Comparison of ENCODE assay signal across 1 cellular context in the genomic region with DNA sequence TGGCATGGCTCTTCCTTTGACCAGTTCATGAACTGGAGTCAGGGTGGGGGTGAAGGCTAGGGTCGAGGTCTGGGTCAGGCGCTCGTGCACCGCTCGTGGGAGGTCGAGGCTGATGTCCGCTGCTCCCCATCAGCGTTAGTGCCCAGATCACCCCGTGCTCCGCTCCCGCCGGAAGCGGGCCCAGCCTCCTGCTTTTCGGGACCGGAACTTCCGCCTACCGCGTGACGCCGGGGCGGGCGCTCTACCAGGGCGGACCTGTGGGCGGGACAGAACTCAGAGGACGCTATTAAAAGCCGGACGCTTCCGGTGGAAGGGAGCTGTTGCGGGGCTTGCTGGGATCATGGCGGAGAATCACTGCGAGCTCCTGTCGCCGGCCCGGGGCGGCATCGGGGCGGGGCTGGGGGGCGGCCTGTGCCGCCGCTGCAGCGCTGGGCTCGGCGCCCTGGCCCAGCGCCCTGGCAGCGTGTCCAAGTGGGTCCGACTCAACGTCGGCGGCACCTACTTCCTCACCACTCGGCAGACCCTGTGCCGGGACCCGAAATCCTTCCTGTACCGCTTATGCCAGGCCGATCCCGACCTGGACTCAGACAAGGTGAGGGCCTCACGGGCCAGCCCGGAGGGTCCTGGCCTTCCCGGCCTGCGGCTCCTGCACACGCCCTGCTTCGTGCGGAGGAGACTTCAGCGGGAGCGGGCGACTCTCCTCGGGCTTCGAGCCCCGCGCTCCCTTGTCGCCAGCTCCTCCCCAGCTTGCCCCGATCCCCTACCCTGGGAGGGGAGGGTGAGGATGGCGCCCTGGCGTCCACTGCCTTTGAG.
A peak's percentile ranks its signal among the peaks of the same experiment; 100 is the strongest.
TF ChIP-seq lines count a peak whose summit lies in the region.

A gene with protein sequence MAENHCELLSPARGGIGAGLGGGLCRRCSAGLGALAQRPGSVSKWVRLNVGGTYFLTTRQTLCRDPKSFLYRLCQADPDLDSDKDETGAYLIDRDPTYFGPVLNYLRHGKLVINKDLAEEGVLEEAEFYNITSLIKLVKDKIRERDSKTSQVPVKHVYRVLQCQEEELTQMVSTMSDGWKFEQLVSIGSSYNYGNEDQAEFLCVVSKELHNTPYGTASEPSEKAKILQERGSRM (plus strand): TSS at position 315 of the 813 bp plus-strand sequence. CDS start 26 bp downstream, at position 341.

TF ChIP-seq in H1, 55 proteins besides CTCF, POLR2A, EP300 and RAD21 (continued from another document):
- TF ChIP-seq, protein P1, sequence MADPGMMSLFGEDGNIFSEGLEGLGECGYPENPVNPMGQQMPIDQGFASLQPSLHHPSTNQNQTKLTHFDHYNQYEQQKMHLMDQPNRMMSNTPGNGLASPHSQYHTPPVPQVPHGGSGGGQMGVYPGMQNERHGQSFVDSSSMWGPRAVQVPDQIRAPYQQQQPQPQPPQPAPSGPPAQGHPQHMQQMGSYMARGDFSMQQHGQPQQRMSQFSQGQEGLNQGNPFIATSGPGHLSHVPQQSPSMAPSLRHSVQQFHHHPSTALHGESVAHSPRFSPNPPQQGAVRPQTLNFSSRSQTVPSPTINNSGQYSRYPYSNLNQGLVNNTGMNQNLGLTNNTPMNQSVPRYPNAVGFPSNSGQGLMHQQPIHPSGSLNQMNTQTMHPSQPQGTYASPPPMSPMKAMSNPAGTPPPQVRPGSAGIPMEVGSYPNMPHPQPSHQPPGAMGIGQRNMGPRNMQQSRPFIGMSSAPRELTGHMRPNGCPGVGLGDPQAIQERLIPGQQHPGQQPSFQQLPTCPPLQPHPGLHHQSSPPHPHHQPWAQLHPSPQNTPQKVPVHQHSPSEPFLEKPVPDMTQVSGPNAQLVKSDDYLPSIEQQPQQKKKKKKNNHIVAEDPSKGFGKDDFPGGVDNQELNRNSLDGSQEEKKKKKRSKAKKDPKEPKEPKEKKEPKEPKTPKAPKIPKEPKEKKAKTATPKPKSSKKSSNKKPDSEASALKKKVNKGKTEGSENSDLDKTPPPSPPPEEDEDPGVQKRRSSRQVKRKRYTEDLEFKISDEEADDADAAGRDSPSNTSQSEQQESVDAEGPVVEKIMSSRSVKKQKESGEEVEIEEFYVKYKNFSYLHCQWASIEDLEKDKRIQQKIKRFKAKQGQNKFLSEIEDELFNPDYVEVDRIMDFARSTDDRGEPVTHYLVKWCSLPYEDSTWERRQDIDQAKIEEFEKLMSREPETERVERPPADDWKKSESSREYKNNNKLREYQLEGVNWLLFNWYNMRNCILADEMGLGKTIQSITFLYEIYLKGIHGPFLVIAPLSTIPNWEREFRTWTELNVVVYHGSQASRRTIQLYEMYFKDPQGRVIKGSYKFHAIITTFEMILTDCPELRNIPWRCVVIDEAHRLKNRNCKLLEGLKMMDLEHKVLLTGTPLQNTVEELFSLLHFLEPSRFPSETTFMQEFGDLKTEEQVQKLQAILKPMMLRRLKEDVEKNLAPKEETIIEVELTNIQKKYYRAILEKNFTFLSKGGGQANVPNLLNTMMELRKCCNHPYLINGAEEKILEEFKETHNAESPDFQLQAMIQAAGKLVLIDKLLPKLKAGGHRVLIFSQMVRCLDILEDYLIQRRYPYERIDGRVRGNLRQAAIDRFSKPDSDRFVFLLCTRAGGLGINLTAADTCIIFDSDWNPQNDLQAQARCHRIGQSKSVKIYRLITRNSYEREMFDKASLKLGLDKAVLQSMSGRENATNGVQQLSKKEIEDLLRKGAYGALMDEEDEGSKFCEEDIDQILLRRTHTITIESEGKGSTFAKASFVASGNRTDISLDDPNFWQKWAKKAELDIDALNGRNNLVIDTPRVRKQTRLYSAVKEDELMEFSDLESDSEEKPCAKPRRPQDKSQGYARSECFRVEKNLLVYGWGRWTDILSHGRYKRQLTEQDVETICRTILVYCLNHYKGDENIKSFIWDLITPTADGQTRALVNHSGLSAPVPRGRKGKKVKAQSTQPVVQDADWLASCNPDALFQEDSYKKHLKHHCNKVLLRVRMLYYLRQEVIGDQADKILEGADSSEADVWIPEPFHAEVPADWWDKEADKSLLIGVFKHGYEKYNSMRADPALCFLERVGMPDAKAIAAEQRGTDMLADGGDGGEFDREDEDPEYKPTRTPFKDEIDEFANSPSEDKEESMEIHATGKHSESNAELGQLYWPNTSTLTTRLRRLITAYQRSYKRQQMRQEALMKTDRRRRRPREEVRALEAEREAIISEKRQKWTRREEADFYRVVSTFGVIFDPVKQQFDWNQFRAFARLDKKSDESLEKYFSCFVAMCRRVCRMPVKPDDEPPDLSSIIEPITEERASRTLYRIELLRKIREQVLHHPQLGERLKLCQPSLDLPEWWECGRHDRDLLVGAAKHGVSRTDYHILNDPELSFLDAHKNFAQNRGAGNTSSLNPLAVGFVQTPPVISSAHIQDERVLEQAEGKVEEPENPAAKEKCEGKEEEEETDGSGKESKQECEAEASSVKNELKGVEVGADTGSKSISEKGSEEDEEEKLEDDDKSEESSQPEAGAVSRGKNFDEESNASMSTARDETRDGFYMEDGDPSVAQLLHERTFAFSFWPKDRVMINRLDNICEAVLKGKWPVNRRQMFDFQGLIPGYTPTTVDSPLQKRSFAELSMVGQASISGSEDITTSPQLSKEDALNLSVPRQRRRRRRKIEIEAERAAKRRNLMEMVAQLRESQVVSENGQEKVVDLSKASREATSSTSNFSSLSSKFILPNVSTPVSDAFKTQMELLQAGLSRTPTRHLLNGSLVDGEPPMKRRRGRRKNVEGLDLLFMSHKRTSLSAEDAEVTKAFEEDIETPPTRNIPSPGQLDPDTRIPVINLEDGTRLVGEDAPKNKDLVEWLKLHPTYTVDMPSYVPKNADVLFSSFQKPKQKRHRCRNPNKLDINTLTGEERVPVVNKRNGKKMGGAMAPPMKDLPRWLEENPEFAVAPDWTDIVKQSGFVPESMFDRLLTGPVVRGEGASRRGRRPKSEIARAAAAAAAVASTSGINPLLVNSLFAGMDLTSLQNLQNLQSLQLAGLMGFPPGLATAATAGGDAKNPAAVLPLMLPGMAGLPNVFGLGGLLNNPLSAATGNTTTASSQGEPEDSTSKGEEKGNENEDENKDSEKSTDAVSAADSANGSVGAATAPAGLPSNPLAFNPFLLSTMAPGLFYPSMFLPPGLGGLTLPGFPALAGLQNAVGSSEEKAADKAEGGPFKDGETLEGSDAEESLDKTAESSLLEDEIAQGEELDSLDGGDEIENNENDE (IDR thresholded peaks at IDR 0.05; ENCODE audit: insufficient replicate concordance, low read length), result no peak
- no peak for TF ChIP-seq SUZ12 (IDR thresholded peaks at IDR 0.05; ENCODE audit: low read length)
- peak; percentile 98 for TF ChIP-seq SP4 (IDR thresholded peaks at IDR 0.05; ENCODE audit: low read length)
- no peak for TF ChIP-seq ZNF274 (IDR thresholded peaks at IDR 0.05; ENCODE audit: borderline replicate concordance, extremely low read depth, low read length)
